Comparison of ENCODE assay signal across 1 cellular context in the genomic region with DNA sequence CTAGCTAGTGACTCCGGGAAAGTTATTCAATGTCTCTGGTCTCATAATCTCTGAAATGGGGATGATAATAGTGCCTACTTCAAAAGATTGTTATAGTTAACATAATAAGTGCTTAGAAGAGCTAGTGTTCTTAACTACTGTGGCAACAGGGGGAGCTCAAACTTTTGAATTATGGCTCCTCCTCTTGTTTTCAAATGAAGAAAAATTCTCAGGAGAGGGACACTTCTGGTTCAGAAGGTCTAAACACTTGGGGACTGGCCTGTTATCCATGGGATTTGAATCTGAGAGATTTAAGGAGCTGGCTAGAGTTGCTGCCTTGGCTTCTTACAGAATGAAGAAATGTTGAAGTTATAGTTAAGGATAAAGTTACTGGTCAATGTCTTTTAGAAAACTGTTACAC.
TF ChIP-seq lines count a peak whose summit lies in the region.

No MANE protein-coding gene starts in this region.

TF ChIP-seq in HCT116, 20 proteins besides CTCF, POLR2A, EP300 and RAD21:
- TF ChIP-seq, protein P1, sequence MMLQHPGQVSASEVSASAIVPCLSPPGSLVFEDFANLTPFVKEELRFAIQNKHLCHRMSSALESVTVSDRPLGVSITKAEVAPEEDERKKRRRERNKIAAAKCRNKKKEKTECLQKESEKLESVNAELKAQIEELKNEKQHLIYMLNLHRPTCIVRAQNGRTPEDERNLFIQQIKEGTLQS (IDR thresholded peaks at IDR 0.05) = no peak
- no peak for TF ChIP-seq JUND (IDR thresholded peaks at IDR 0.05)
- TF ChIP-seq POLR2AphosphoS5 (IDR thresholded peaks at IDR 0.05; ENCODE audit: low read depth, low read length) = no peak
- TF ChIP-seq TCF7L2 (IDR thresholded peaks at IDR 0.05; ENCODE audit: borderline replicate concordance, extremely low read depth, insufficient read depth, insufficient read length) = no peak
- TF ChIP-seq ELF1 (IDR thresholded peaks at IDR 0.05; ENCODE audit: borderline replicate concordance, low read depth) = no peak
- TF ChIP-seq ZNF274 (IDR thresholded peaks at IDR 0.05; ENCODE audit: low read depth, low read length) = no peak
- TF ChIP-seq, protein P2, sequence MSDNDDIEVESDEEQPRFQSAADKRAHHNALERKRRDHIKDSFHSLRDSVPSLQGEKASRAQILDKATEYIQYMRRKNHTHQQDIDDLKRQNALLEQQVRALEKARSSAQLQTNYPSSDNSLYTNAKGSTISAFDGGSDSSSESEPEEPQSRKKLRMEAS (IDR thresholded peaks at IDR 0.05) = no peak
- TF ChIP-seq EZH2phosphoT487 (IDR thresholded peaks at IDR 0.05; ENCODE audit: borderline replicate concordance) = no peak
